In the genomic region with DNA sequence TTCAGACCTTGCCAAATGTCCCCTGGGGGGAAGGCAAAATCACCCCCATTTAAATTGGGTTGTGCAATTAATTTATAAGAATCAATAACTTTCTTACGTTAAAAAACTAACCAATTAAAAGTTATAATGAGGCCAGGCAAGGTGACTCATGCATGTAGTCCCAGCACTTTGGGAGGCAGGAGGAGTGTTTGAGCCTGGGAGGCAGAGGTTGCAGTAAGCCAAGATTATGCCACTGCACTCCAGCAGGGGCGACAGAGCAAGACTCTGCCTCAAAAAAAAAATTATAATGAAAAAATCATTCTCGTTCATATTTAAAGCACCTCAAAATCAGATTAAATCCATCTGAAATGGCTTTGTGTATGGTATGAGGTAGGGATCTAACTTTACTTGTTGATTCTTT, we compare ENCODE assay signal across 1 cellular context.
TF ChIP-seq lines count a peak whose summit lies in the region.

No MANE protein-coding gene starts in this region.

TF ChIP-seq in IMR-90, 13 proteins besides CTCF, POLR2A, EP300 and RAD21 (continued from another document):
- no peak for TF ChIP-seq MXI1 (IDR thresholded peaks at IDR 0.05; ENCODE audit: borderline replicate concordance, low read depth, low read length)
- no peak for TF ChIP-seq MAZ (IDR thresholded peaks at IDR 0.05; ENCODE audit: borderline replicate concordance, low read depth, low read length)
- no peak for TF ChIP-seq BHLHE40 (IDR thresholded peaks at IDR 0.05; ENCODE audit: low read depth, low read length)
- no peak for TF ChIP-seq CHD1 (IDR thresholded peaks at IDR 0.05; ENCODE audit: low read depth, low read length)
- TF ChIP-seq RCOR1 (IDR thresholded peaks at IDR 0.05; ENCODE audit: insufficient replicate concordance, low read length): no peak
TF ChIP-seq in IMR-90: peak in this region for 0.
